Comparison of ENCODE assay signal across 9 cellular contexts in genomic region chr17:40551091-40551873, GRCh38. TPM values are rescaled to one million over a fixed set of nuclear protein-coding genes. Genes with fewer than 3 reads are reported as not detected.
DNase-seq lines count a peak whose midpoint lies in the region; ATAC-seq, FAIRE-seq and TF ChIP-seq lines count a peak whose summit lies in the region.
"Had no signal": no experiment of that assay in that cellular context is flagged by ENCODE, and none has a peak within 500 bp of the region (broad histone marks: within the 10 kb centered on the region; RNA-seq: fewer than 3 reads in every experiment).

No MANE protein-coding gene starts in this region.

- H3K4me1 ChIP-seq in left lung = peaks cover 52 to 77% of the 10 kb centered on the region in 2 donors
- peaks cover 10 to 70% (median 53%) of the 10 kb centered on the region in 4 donors for H3K4me1 ChIP-seq in tibial artery

- TF ChIP-seq CTCF in left lung (IDR thresholded peaks at IDR 0.05) = no peak
- no peak for TF ChIP-seq CTCF in tibial artery (IDR thresholded peaks at IDR 0.05)

- DNase-seq in activated CD4-positive, alpha-beta T cell treated with anti-CD3 and anti-CD28 coated beads for 48 hours = peak; percentile 10
- no peak for DNase-seq in activated CD4-positive, alpha-beta T cell treated with anti-CD3 and anti-CD28 coated beads for 1 hour
- DNase-seq in amniotic stem cell (lab: John Stamatoyannopoulos, UW) (peak; percentile 93), left lung (peak in 1 of 2 donors; percentile 81), tibial artery (peak; percentile 89 to 91), RCC 7860 (ENCODE audit: low spot score) (no peak), NCI-H2107 treated with DMSO at 0.1 percent for 48 hours (lab: John Stamatoyannopoulos, UW; ENCODE audit: unreplicated experiment) (no peak)
- DNase-seq: GDM1 had no signal

- H3K36me3 ChIP-seq in left lung (no peaks in the 10 kb centered on the region), tibial artery (no peaks in the 10 kb centered on the region)

- FAIRE-seq in RCC 7860 (lab: Jason Lieb, UNC) = no peak

- no peak overlapping the region for H3K4me3 ChIP-seq in left lung
- no peak overlapping the region for H3K4me3 ChIP-seq in tibial artery

- H3K27me3 ChIP-seq in left lung (no peaks in the 10 kb centered on the region), tibial artery (no peaks in the 10 kb centered on the region)

- peak; percentile 70 for ATAC-seq in left lung
- ATAC-seq in HG03175 (IDR thresholded peaks at IDR 0.05; ENCODE audit: unreplicated experiment) = no peak

- intact Hi-C loops in left lung (cut with DNase I) = no loop called here
- intact Hi-C loops in tibial artery (cut with DNase I; ENCODE audit: low total_unique reads) = no loop called here

- H3K9me3 ChIP-seq in left lung (no peaks in the 10 kb centered on the region), tibial artery (no peaks in the 10 kb centered on the region)

- H3K27ac ChIP-seq in left lung (peak overlapping the region; percentile 68 to 88), tibial artery (peak overlapping the region; percentile 78 to 79)

RNA-seq across cellular contexts. Expression of gene CCR7, which starts 14.0 kb away (rescaled TPM):
- total RNA-seq in left lung = 1 to 10 TPM in 1 of 2 donors, under 1 TPM in 1; 0.35 to 1.6 TPM

RNA-seq across cellular contexts. Expression of gene TNS4, which starts 49.9 kb away (rescaled TPM):
- 1 to 10 TPM in 1 of 2 donors, under 1 TPM in 1; 0.23 to 1.6 TPM for total RNA-seq in left lung

Comparison
In these comparisons a context has a peak if more than half of its experiments do, and no peak if none do; other contexts are left out.
1. DNase-seq: peak in activated CD4-positive, alpha-beta T cell treated with anti-CD3 and anti-CD28 coated beads for 48 hours (single experiment), amniotic stem cell (single experiment) and tibial artery (2 of 2); none in activated CD4-positive, alpha-beta T cell treated with anti-CD3 and anti-CD28 coated beads for 1 hour (single experiment), RCC 7860 (single experiment) and NCI-H2107 treated with DMSO at 0.1 percent for 48 hours (single experiment).